14 cellular contexts compared by ENCODE assay signal in genomic region chr22:17724678-17725464, GRCh38. TPM values are rescaled to one million over a fixed set of nuclear protein-coding genes. Genes with fewer than 3 reads are reported as not detected.
DNase-seq lines count a peak whose midpoint lies in the region; ATAC-seq and TF ChIP-seq lines count a peak whose summit lies in the region.
"Had no signal": no experiment of that assay in that cellular context is flagged by ENCODE, and none has a peak within 500 bp of the region (broad histone marks: within the 10 kb centered on the region; RNA-seq: fewer than 3 reads in every experiment).

No MANE protein-coding gene starts in this region.

- H3K36me3 Mint-ChIP-seq in activated naive CD4-positive, alpha-beta T cell treated with anti-CD3 and anti-CD28 coated beads, Interleukin-2, amount 50 U/mL, for 24 hours = peaks cover 4% of the 10 kb centered on the region
- H3K36me3 Mint-ChIP-seq in activated naive CD4-positive, alpha-beta T cell treated with anti-CD3 and anti-CD28 coated beads, Interleukin-2, amount 10 ng/mL, durations not matched to agents 7 days and 5 days = peaks cover 11% of the 10 kb centered on the region
- H3K36me3 Mint-ChIP-seq in nephron (ENCODE audit: low read depth) = peaks cover 32% of the 10 kb centered on the region
- peaks cover 3% of the 10 kb centered on the region for H3K36me3 Mint-ChIP-seq in type B pancreatic cell
- peaks cover 1 to 9% of the 10 kb centered on the region in 2 donors for H3K36me3 Mint-ChIP-seq in activated T-cell treated with anti-CD3 and anti-CD28 coated beads, Interleukin-2, amount 50 U/mL, for 72 hours (ENCODE audit: insufficient read depth in 2 of 2)

- peaks cover 16% of the 10 kb centered on the region for H3K4me1 Mint-ChIP-seq in activated naive CD4-positive, alpha-beta T cell treated with anti-CD3 and anti-CD28 coated beads, Interleukin-2, amount 50 U/mL, for 24 hours
- H3K4me1 Mint-ChIP-seq in activated naive CD4-positive, alpha-beta T cell treated with anti-CD3 and anti-CD28 coated beads, Interleukin-2, amount 10 ng/mL, durations not matched to agents 7 days and 5 days = peaks cover 20% of the 10 kb centered on the region
- H3K4me1 Mint-ChIP-seq in nephron (peaks cover 41% of the 10 kb centered on the region), type B pancreatic cell (ENCODE audit: unreplicated experiment) (no peaks in the 10 kb centered on the region)
- H3K4me1 Mint-ChIP-seq in activated T-cell treated with anti-CD3 and anti-CD28 coated beads, Interleukin-2, amount 50 U/mL, for 72 hours (ENCODE audit: low read depth) = peaks cover 9% of the 10 kb centered on the region

- H3K4me3 Mint-ChIP-seq in activated naive CD4-positive, alpha-beta T cell treated with anti-CD3 and anti-CD28 coated beads, Interleukin-2, amount 50 U/mL, for 24 hours = no peak overlapping the region
- H3K4me3 Mint-ChIP-seq in activated naive CD4-positive, alpha-beta T cell treated with anti-CD3 and anti-CD28 coated beads, Interleukin-2, amount 10 ng/mL, durations not matched to agents 7 days and 5 days = no peak overlapping the region
- peak overlapping the region in 2 of 3 experiments; percentile 2 to 41 for H3K4me3 Mint-ChIP-seq in nephron
- H3K4me3 Mint-ChIP-seq in type B pancreatic cell = no peak overlapping the region
- H3K4me3 Mint-ChIP-seq in activated T-cell treated with anti-CD3 and anti-CD28 coated beads, Interleukin-2, amount 50 U/mL, for 72 hours = no peak overlapping the region

- TF ChIP-seq CTCF in nephron (IDR thresholded peaks at IDR 0.05; ENCODE audit: unreplicated experiment in 3 of 3) (no peak), type B pancreatic cell (conservative IDR thresholded peaks at IDR 0.05) (no peak)

- H3K9me3 Mint-ChIP-seq in activated naive CD4-positive, alpha-beta T cell treated with anti-CD3 and anti-CD28 coated beads, Interleukin-2, amount 50 U/mL, for 24 hours = no peaks in the 10 kb centered on the region
- no peaks in the 10 kb centered on the region for H3K9me3 Mint-ChIP-seq in activated naive CD4-positive, alpha-beta T cell treated with anti-CD3 and anti-CD28 coated beads, Interleukin-2, amount 10 ng/mL, durations not matched to agents 7 days and 5 days
- no peaks in the 10 kb centered on the region for H3K9me3 Mint-ChIP-seq in nephron
- H3K9me3 Mint-ChIP-seq in type B pancreatic cell = no peaks in the 10 kb centered on the region
- H3K9me3 Mint-ChIP-seq in activated T-cell treated with anti-CD3 and anti-CD28 coated beads, Interleukin-2, amount 50 U/mL, for 72 hours = no peaks in the 10 kb centered on the region

- H3K27ac Mint-ChIP-seq in activated naive CD4-positive, alpha-beta T cell treated with anti-CD3 and anti-CD28 coated beads, Interleukin-2, amount 50 U/mL, for 24 hours = peak overlapping the region; percentile 59
- H3K27ac Mint-ChIP-seq in activated naive CD4-positive, alpha-beta T cell treated with anti-CD3 and anti-CD28 coated beads, Interleukin-2, amount 10 ng/mL, durations not matched to agents 7 days and 5 days = no peak overlapping the region
- H3K27ac Mint-ChIP-seq in nephron = peak overlapping the region; percentile 53 to 77 (median 72)
- H3K27ac Mint-ChIP-seq in type B pancreatic cell = peak overlapping the region; percentile 2
- no peak overlapping the region for H3K27ac Mint-ChIP-seq in activated T-cell treated with anti-CD3 and anti-CD28 coated beads, Interleukin-2, amount 50 U/mL, for 72 hours

- ATAC-seq in activated T-cell treated with anti-CD3 and anti-CD28 coated beads, Interleukin-2, amount 50 U/mL, for 72 hours (replicated peaks in 1 of 2) = no peak
- no peak for ATAC-seq in HG03196 (IDR thresholded peaks at IDR 0.05; ENCODE audit: unreplicated experiment)
- ATAC-seq: lower lobe of right lung had no signal

- no peak for DNase-seq in activated naive CD4-positive, alpha-beta T cell treated with anti-CD3 and anti-CD28 coated beads, Interleukin-2, amount 10 ng/mL, durations not matched to agents 7 days and 5 days
- DNase-seq in globus pallidus (ENCODE audit: low spot score) (peak; percentile 42), type B pancreatic cell (ENCODE audit: extremely low spot score, unreplicated experiment) (no peak), NCI-H2196 treated with DMSO at 0.1 percent for 48 hours (lab: John Stamatoyannopoulos, UW; ENCODE audit: unreplicated experiment) (no peak)
- no peak for DNase-seq in activated T-cell treated with anti-CD3 and anti-CD28 coated beads, Interleukin-2, amount 50 U/mL, for 72 hours
- DNase-seq: 8988T, amniotic stem cell, lower lobe of right lung, NCI-H82, SHP77, WERI-Rb-1 had no signal

- H3K27me3 Mint-ChIP-seq in activated naive CD4-positive, alpha-beta T cell treated with anti-CD3 and anti-CD28 coated beads, Interleukin-2, amount 50 U/mL, for 24 hours = no peaks in the 10 kb centered on the region
- H3K27me3 Mint-ChIP-seq in activated naive CD4-positive, alpha-beta T cell treated with anti-CD3 and anti-CD28 coated beads, Interleukin-2, amount 10 ng/mL, durations not matched to agents 7 days and 5 days = no peaks in the 10 kb centered on the region
- H3K27me3 Mint-ChIP-seq in nephron (ENCODE audit: low read depth) = no peaks in the 10 kb centered on the region
- no peaks in the 10 kb centered on the region for H3K27me3 Mint-ChIP-seq in type B pancreatic cell
- H3K27me3 Mint-ChIP-seq in activated T-cell treated with anti-CD3 and anti-CD28 coated beads, Interleukin-2, amount 50 U/mL, for 72 hours (ENCODE audit: low read depth) = no peaks in the 10 kb centered on the region

- CTCF ChIA-PET in activated naive CD4-positive, alpha-beta T cell treated with anti-CD3 and anti-CD28 coated beads, Interleukin-2, amount 10 ng/mL, durations not matched to agents 7 days and 5 days (lab: Charles Lee) = interaction anchor here (1.2 kb wide), 1 partner anchor 12 kb away, joined by 4 read pairs; no protein-coding TSS in a partner anchor

RNA-seq across cellular contexts. Expression of gene BID, which starts 49.4 kb away (rescaled TPM):
- total RNA-seq in type B pancreatic cell (ENCODE audit: low replicate concordance) = 36.4 and 47.2 TPM in 2 replicates
- 10 to 100 TPM in 1 of 2 donors, 1 to 10 TPM in 1; 7.7 to 11.6 TPM for total RNA-seq in activated T-cell treated with anti-CD3 and anti-CD28 coated beads, Interleukin-2, amount 50 U/mL, for 72 hours

Comparison
In these comparisons a context has a peak if more than half of its experiments do, and no peak if none do; other contexts are left out.
1. H3K27ac Mint-ChIP-seq: peak in activated naive CD4-positive, alpha-beta T cell treated with anti-CD3 and anti-CD28 coated beads, Interleukin-2, amount 50 U/mL, for 24 hours (single experiment), nephron (3 of 3) and type B pancreatic cell (single experiment); none in activated naive CD4-positive, alpha-beta T cell treated with anti-CD3 and anti-CD28 coated beads, Interleukin-2, amount 10 ng/mL, durations not matched to agents 7 days and 5 days (single experiment) and activated T-cell treated with anti-CD3 and anti-CD28 coated beads, Interleukin-2, amount 50 U/mL, for 72 hours (single experiment).
2. H3K4me3 Mint-ChIP-seq: peak in nephron (2 of 3); none in activated naive CD4-positive, alpha-beta T cell treated with anti-CD3 and anti-CD28 coated beads, Interleukin-2, amount 50 U/mL, for 24 hours (single experiment), activated naive CD4-positive, alpha-beta T cell treated with anti-CD3 and anti-CD28 coated beads, Interleukin-2, amount 10 ng/mL, durations not matched to agents 7 days and 5 days (single experiment), type B pancreatic cell (single experiment) and activated T-cell treated with anti-CD3 and anti-CD28 coated beads, Interleukin-2, amount 50 U/mL, for 72 hours (0 of 2).